In the genomic region with DNA sequence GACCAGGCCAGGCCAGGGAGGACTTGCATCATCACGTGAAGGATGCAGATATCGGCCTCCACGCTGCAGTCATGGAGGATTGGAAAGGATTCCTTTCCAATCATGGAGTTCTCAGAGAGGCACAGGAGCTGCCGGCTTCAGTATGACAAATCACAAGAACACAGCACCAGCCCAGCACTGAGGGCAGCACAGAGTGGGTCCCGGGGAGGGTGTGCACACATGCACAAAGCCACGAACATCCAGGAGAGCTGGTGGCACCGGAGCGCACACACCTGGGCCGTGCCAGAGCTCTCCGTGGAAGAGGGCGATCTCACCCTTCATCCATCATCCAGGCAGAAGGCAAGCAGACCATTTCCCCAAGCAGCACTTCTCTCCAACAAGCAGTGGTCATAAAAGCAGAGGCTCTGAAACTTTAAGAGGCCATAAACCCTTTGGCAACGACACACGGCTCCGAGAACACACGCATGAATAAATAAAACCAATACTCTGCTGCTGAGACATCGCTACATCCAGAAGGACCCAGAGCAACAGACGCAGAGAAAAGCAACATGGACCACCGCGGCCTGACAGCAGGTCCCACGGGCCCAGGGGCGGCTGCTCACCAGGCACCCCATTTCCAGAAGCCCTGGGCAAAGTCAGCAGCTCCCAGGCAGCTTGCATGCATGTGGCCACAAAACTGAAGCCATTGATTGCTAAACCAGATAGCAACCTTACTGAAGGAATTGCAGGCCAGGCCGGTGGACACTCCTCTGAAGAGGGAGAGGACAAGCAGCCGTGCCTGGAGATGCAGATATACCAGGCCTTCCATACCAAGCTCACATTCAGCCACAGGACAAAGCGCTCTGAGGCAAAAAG, we compare ENCODE assay signal across 16 cellular contexts.
DNase-seq lines count a peak whose midpoint lies in the region; ATAC-seq and TF ChIP-seq lines count a peak whose summit lies in the region.
"Had no signal": no experiment of that assay in that cellular context is flagged by ENCODE, and none has a peak within 500 bp of the region (broad histone marks: within the 10 kb centered on the region; RNA-seq: fewer than 3 reads in every experiment).

No MANE protein-coding gene starts in this region.

- H3K9ac ChIP-seq in PC-3 (ENCODE audit: low read length) = no peak overlapping the region

- H4K20me1 ChIP-seq in PC-3 (ENCODE audit: low read length) = no peaks in the 10 kb centered on the region

- CTCF ChIA-PET in PC-3 (lab: Charles Lee) = no interaction called here

- intact Hi-C loops in PC-3 (cut with micrococcal nuclease) = no loop called here

- TF ChIP-seq CTCF in PC-3 (conservative IDR thresholded peaks at IDR 0.05; ENCODE audit: low read depth, low read length) = no peak

- H3K4me1 ChIP-seq in PC-3 (ENCODE audit: insufficient read depth, low read length) = no peaks in the 10 kb centered on the region
- H3K4me1 ChIP-seq: Peyer's patch had no signal

- BruUV-seq in PC-3 (replicated peaks; lab: Mats Ljungman, UMichigan) = no TSS peak

- H3K4me3 ChIP-seq in PC-3 (ENCODE audit: low read length) = no peak overlapping the region
- H3K4me3 ChIP-seq: Peyer's patch had no signal

- no peak overlapping the region for H3K4me2 ChIP-seq in PC-3 (ENCODE audit: low read length)

- H3K36me3 ChIP-seq in PC-3 (ENCODE audit: low read depth, low read length) = no peaks in the 10 kb centered on the region
- H3K36me3 ChIP-seq: Peyer's patch had no signal

- H3F3A ChIP-seq in PC-3 (ENCODE audit: low read length, unreplicated experiment) = no peaks in the 10 kb centered on the region

- no peaks in the 10 kb centered on the region for H3K9me3 ChIP-seq in PC-3 (ENCODE audit: low read length)
- H3K9me3 ChIP-seq: Peyer's patch had no signal

- no peaks in the 10 kb centered on the region for H3K9me2 ChIP-seq in PC-3 (replicated peaks; ENCODE audit: low read length)

- H3K27me3 ChIP-seq in PC-3 (ENCODE audit: low read length) = no peaks in the 10 kb centered on the region; the same call in 1 of the 2 replicates
- H3K27me3 ChIP-seq: Peyer's patch had no signal

- POLR2A ChIA-PET in PC-3 (lab: Charles Lee; ENCODE audit: unreplicated experiment) = no interaction called here

- no peak overlapping the region for H2AFZ ChIP-seq in PC-3 (ENCODE audit: low read length)

- no peaks in the 10 kb centered on the region for H3K79me2 ChIP-seq in PC-3 (ENCODE audit: low read length)

- DNase-seq in activated CD8-positive, alpha-beta memory T cell treated with anti-CD3 and anti-CD28 coated beads, Interleukin-2, amount 50 U/mL, for 48 hours = peak; percentile 23
- DNase-seq in activated CD8-positive, alpha-beta memory T cell treated with anti-CD3 and anti-CD28 coated beads, Interleukin-2, amount 50 U/mL, for 4 hours = no peak
- DNase-seq in PC-3 = no peak
- peak; percentile 40 for DNase-seq in left kidney (ENCODE audit: low read depth, low spot score)
- no peak for DNase-seq in NCI-H345 (lab: John Stamatoyannopoulos, UW)
- DNase-seq in stimulated activated CD4-positive, alpha-beta T cell treated with anti-CD3 and anti-CD28 coated beads, Interleukin-4, amount 100 ng/mL, for 1 hour = no peak
- DNase-seq: C1 segment of cervical spinal cord, DMS153, NCI-H2029, NCI-H226, NCI-H526 treated with DMSO at 0.1 percent for 48 hours, Peyer's patch, SHP77 had no signal

- ATAC-seq in PC-3 (peak; percentile 33), HG02884 (IDR thresholded peaks at IDR 0.05; ENCODE audit: unreplicated experiment) (no peak), HG02852 (IDR thresholded peaks at IDR 0.05; ENCODE audit: unreplicated experiment) (no peak)
- ATAC-seq: HCT116 had no signal

- H3K27ac ChIP-seq in PC-3 (ENCODE audit: low read length) = no peak overlapping the region
- H3K27ac ChIP-seq: Peyer's patch had no signal

Comparison
In these comparisons a context has a peak if more than half of its experiments do, and no peak if none do; other contexts are left out.
1. DNase-seq: peak in activated CD8-positive, alpha-beta memory T cell treated with anti-CD3 and anti-CD28 coated beads, Interleukin-2, amount 50 U/mL, for 48 hours (single experiment) and left kidney (single experiment); none in activated CD8-positive, alpha-beta memory T cell treated with anti-CD3 and anti-CD28 coated beads, Interleukin-2, amount 50 U/mL, for 4 hours (single experiment), PC-3 (single experiment), NCI-H345 (single experiment) and stimulated activated CD4-positive, alpha-beta T cell treated with anti-CD3 and anti-CD28 coated beads, Interleukin-4, amount 100 ng/mL, for 1 hour (single experiment).